ENCODE assay signal across 9 cellular contexts in the genomic region with DNA sequence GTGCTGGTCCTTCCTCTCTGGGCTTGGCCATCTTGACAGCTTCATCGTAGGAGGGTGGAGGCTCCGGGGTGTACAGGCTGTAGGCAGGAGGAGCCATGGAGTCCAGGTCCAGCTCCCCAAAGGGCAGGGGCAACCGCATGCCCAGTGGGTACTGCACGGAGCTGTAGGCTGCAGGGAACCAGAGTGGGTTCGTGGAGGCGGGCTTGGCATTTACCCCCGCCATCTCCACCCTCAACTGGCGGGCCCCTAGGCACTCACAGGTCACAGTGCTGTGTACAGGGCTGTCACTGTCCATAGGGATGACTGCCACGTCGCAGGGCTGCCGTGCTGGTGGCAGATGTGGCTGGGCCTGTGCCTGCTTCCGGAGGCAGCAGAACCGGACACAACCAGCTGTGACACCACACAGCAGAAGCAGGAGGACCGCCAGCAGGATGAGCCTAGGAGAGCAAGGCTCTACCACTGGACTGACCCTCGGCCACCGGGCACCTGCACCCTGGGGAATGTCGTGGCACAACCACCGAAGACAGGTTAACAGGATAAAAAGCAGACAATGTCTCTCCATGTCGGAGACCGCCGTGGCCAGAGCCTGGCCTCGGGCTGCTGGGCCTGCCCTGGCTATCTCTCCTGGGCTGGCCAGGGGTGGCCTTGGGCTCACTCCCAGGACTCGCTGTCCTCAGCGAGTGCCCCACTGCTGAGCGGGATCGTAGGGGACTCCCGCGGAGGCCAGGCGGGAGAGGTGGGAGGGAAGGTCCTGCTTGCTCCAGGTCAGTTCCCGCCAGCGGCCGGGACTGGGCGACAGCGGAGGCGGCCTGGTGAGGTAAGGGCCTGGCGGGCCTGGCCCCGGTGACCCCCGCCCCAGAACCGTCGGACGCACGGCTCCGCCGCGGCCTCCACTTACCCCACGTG. TPM values are rescaled to one million over a fixed set of nuclear protein-coding genes. Genes with fewer than 3 reads are reported as not detected.
DNase-seq lines count a peak whose midpoint lies in the region; ATAC-seq and TF ChIP-seq lines count a peak whose summit lies in the region.
"Had no signal": no experiment of that assay in that cellular context is flagged by ENCODE, and none has a peak within 500 bp of the region (broad histone marks: within the 10 kb centered on the region; RNA-seq: fewer than 3 reads in every experiment).

No MANE protein-coding gene starts in this region.

- no peak for TF ChIP-seq CTCF in WTC11 (IDR thresholded peaks at IDR 0.05)

- no peaks in the 10 kb centered on the region for H3K36me3 Mint-ChIP-seq in WTC11

- CTCF ChIA-PET in WTC11 (lab: Charles Lee) = interaction anchor here (1.3 to 5.7 kb wide), 3 partner anchors 9 to 127 kb away, joined by 5 to 46 read pairs (median 14); no protein-coding TSS in a partner anchor

- H3K27ac Mint-ChIP-seq in WTC11 = no peak overlapping the region

- ATAC-seq in GM19455 (IDR thresholded peaks at IDR 0.05; ENCODE audit: unreplicated experiment) = peak; percentile 0
- ATAC-seq in WTC11 = no peak
- ATAC-seq in right cardiac atrium = no peak
- no peak for ATAC-seq in HG03469 (IDR thresholded peaks at IDR 0.05; ENCODE audit: unreplicated experiment)

- peaks cover 7% of the 10 kb centered on the region; the same call in 1 of the 2 replicates for H3K4me1 Mint-ChIP-seq in WTC11

- H3K4me3 ChIP-seq in right cardiac atrium (ENCODE audit: low read length) = peak overlapping the region; percentile 40
- peak overlapping the region; percentile 75 for H3K4me3 ChIP-seq in skeletal muscle satellite cell (ENCODE audit: low read length)

- H3K9me3 ChIP-seq in right cardiac atrium (ENCODE audit: control insufficient read depth, low read length) (no peaks in the 10 kb centered on the region), skeletal muscle satellite cell (replicated peaks; ENCODE audit: low read length) (no peaks in the 10 kb centered on the region)

- WGBS in right cardiac atrium = 48% methylated on average over 46 of the region's 46 CpGs

- H3K9ac ChIP-seq in skeletal muscle satellite cell (ENCODE audit: low read depth, low read length) = no peak overlapping the region

- H3K4me1 ChIP-seq in right cardiac atrium (ENCODE audit: control insufficient read depth, insufficient read depth, low read length) = no peaks in the 10 kb centered on the region
- peaks cover 15% of the 10 kb centered on the region for H3K4me1 ChIP-seq in skeletal muscle satellite cell (ENCODE audit: control insufficient read depth, insufficient read depth, low read length)

- intact Hi-C loops in right cardiac atrium (cut with DNase I) = no loop called here

- no peaks in the 10 kb centered on the region for H3K27me3 Mint-ChIP-seq in WTC11 (ENCODE audit: low read depth)

- peak overlapping the region; percentile 95 for H3K4me2 ChIP-seq in skeletal muscle satellite cell (ENCODE audit: low read length)

- H3K36me3 ChIP-seq in skeletal muscle satellite cell (ENCODE audit: insufficient read depth, low read length) = no peaks in the 10 kb centered on the region

- H3K27ac ChIP-seq in right cardiac atrium (ENCODE audit: low read length) = no peak overlapping the region

- no peaks in the 10 kb centered on the region for H3K27me3 ChIP-seq in right cardiac atrium (ENCODE audit: control insufficient read depth, insufficient read depth)
- H3K27me3 ChIP-seq in skeletal muscle satellite cell (ENCODE audit: control insufficient read depth, insufficient read depth, low read length) = peaks cover 15% of the 10 kb centered on the region

- peak overlapping the region; percentile 65 for H3K4me3 Mint-ChIP-seq in WTC11

- POLR2A ChIA-PET in WTC11 (lab: Charles Lee) = no interaction called here

- H3K9me3 Mint-ChIP-seq in WTC11 = no peaks in the 10 kb centered on the region

- DNase-seq in WTC11 (ENCODE audit: low spot score) = no peak
- DNase-seq in right cardiac atrium = peak in 2 of 3 donors; percentile 64 to 68
- DNase-seq in NCI-H1930 (lab: John Stamatoyannopoulos, UW) = no peak
- no peak for DNase-seq in NCI-H2227 (lab: John Stamatoyannopoulos, UW; ENCODE audit: unreplicated experiment)
- DNase-seq in D341Med (ENCODE audit: low spot score) = no peak

TF ChIP-seq in WTC11, 78 proteins besides CTCF, POLR2A, EP300 and RAD21 (continues in another document):
- TF ChIP-seq TP53 (CRISPR knock-in tag; IDR thresholded peaks at IDR 0.05) (no peak), KAT7 (CRISPR knock-in tag; IDR thresholded peaks at IDR 0.05; ENCODE audit: borderline replicate concordance) (no peak), ZNF416 (CRISPR knock-in tag; IDR thresholded peaks at IDR 0.05) (no peak), NR2C2 (CRISPR knock-in tag; IDR thresholded peaks at IDR 0.05) (no peak), ARID4B (CRISPR knock-in tag; IDR thresholded peaks at IDR 0.05; ENCODE audit: borderline replicate concordance) (no peak; the same call in none of the 2 replicates), GTF2I (CRISPR knock-in tag; conservative IDR thresholded peaks at IDR 0.05) (no peak), SMAD4 (CRISPR knock-in tag; IDR thresholded peaks at IDR 0.05) (no peak)
- TF ChIP-seq, protein P1, sequence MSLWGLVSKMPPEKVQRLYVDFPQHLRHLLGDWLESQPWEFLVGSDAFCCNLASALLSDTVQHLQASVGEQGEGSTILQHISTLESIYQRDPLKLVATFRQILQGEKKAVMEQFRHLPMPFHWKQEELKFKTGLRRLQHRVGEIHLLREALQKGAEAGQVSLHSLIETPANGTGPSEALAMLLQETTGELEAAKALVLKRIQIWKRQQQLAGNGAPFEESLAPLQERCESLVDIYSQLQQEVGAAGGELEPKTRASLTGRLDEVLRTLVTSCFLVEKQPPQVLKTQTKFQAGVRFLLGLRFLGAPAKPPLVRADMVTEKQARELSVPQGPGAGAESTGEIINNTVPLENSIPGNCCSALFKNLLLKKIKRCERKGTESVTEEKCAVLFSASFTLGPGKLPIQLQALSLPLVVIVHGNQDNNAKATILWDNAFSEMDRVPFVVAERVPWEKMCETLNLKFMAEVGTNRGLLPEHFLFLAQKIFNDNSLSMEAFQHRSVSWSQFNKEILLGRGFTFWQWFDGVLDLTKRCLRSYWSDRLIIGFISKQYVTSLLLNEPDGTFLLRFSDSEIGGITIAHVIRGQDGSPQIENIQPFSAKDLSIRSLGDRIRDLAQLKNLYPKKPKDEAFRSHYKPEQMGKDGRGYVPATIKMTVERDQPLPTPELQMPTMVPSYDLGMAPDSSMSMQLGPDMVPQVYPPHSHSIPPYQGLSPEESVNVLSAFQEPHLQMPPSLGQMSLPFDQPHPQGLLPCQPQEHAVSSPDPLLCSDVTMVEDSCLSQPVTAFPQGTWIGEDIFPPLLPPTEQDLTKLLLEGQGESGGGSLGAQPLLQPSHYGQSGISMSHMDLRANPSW (CRISPR knock-in tag; conservative IDR thresholded peaks at IDR 0.05; ENCODE audit: low read depth) = no peak
- TF ChIP-seq, protein P2, sequence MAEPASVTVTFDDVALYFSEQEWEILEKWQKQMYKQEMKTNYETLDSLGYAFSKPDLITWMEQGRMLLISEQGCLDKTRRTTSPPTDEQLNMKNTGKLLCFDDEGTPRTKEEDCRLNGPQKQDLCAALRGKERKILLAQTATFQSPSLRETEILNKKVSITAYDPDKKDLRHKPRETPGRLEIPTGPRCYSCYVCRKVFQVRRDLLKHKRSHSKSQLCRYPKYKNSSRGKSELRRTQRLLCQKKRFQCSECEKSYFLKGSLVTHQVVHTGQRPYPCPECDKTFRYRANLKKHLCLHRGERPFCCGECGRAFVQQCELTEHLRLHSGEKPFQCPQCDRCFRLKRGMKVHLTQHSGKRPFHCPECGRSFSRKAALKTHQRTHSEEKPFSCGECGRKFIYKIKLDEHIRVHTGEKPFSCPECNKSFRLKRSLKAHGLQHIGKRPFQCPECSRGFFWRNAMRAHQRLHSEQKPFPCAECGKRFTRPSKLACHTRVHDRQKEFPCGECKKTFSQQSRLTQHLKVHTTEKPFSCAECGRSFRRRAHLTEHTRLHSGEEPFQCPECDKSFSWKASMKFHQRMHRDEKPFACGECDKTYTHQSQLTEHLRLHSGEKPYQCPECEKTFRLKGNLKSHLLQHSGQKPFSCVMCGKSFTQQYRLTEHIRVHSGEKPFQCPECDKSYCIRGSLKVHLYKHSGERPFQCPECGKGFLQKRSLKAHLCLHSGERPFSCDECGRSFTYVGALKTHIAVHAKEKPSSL (CRISPR knock-in tag; conservative IDR thresholded peaks at IDR 0.05) = no peak

RNA-seq across cellular contexts. Expression of gene TMEM52, which starts 0.8 kb away (rescaled TPM):
- 15.0 to 21.9 TPM (median 20.0 TPM) in 3 replicates for total RNA-seq in WTC11 (2021)
- under 1 TPM; 0.34 to 0.89 (median 0.59) TPM for total RNA-seq in right cardiac atrium
- polyA plus RNA-seq in right cardiac atrium = 1.9 TPM
- total RNA-seq in skeletal muscle satellite cell (2012; rRNA removed) = 1.1 TPM in 1 of 2 replicates, not detected in the other
- total RNA-seq: T-helper 1 cell treated with Interleukin-12 subunit alpha and Interleukin-12 subunit beta and Interleukin-4 antibody, amounts not matched to agents 30 ng/mL and 1 ng/mL, for 36 hours had no signal

RNA-seq across cellular contexts. Expression of gene CALML6, which starts 3.2 kb away (rescaled TPM):
- total RNA-seq in WTC11 (2021) (0.87 to 2.1 TPM (median 1.9 TPM) in 3 replicates), right cardiac atrium (under 1 TPM in 2 of 4 donors, not detected in 2; 0.24 to 0.36 TPM)
- 0.18 TPM for polyA plus RNA-seq in right cardiac atrium
- 0.44 and 0.51 TPM in 2 replicates for total RNA-seq in skeletal muscle satellite cell (2012; rRNA removed)
- total RNA-seq: T-helper 1 cell treated with Interleukin-12 subunit alpha and Interleukin-12 subunit beta and Interleukin-4 antibody, amounts not matched to agents 30 ng/mL and 1 ng/mL, for 36 hours had no signal

RNA-seq across cellular contexts. Expression of gene GNB1, which starts 27.4 kb away (rescaled TPM):
- 339 to 383 TPM (median 360 TPM) in 3 replicates for total RNA-seq in WTC11 (2021)
- total RNA-seq in right cardiac atrium = 100 to 1,000 TPM; 152 to 205 (median 174) TPM
- polyA plus RNA-seq in right cardiac atrium = 73.7 TPM
- total RNA-seq in skeletal muscle satellite cell (2012; rRNA removed) = 78.6 and 90.2 TPM in 2 replicates

Comparison
In these comparisons a context has a peak if more than half of its experiments do, and no peak if none do; other contexts are left out.
1. DNase-seq: peak in right cardiac atrium (2 of 3); none in WTC11 (single experiment), NCI-H1930 (0 of 2), NCI-H2227 (single experiment) and D341Med (single experiment).